In the genomic region with DNA sequence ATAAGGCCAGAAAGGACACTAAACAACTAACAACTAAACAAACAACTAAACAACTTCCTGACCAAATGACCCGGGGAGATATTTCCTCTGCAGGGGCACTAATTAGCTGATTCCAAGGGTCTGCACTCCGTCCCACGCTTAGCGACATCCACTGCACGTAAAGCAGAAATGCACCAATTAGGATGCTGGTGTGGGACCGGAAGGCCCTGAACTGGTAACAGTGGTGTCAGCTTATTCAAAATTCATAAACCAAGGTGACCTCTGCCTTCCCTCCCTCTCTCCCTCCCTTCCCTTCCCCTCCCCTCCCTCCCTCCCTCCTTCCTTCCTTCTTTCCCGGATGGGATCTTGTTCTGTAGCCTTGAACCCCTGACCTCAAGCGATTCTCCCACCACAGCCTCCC, we compare ENCODE assay signal across 8 cellular contexts. TPM values are rescaled to one million over a fixed set of nuclear protein-coding genes. Genes with fewer than 3 reads are reported as not detected.
"Had no signal": no experiment of that assay in that cellular context is flagged by ENCODE, and none has a peak within 500 bp of the region (broad histone marks: within the 10 kb centered on the region; RNA-seq: fewer than 3 reads in every experiment).

No MANE protein-coding gene starts in this region.

- DNase-seq: GM23248, GOT3, HFFc6, IMR-90 had no signal

- H3K27ac Mint-ChIP-seq: HFFc6 had no signal

- H3K4me1 ChIP-seq: HAP-1 had no signal

- H3K9me3 ChIP-seq: HAP-1 had no signal

- H3K4me3 ChIP-seq: GM23248, HAP-1 had no signal

- H3K27ac ChIP-seq: GM23248, HL-60 had no signal

- H3K4me3 Mint-ChIP-seq: HFFc6 had no signal

- H3K36me3 ChIP-seq: HAP-1 had no signal

- ATAC-seq: HCT116 had no signal

RNA-seq across cellular contexts. Expression of a gene that starts 9.6 kb away (rescaled TPM):
- total RNA-seq: GM23248, HFFc6, HT1080, IMR-90 had no signal
